In genomic region chr11:78318321-78318720, GRCh38 we compare ENCODE assay signal across 15 cellular contexts.
A peak's percentile ranks its signal among the peaks of the same experiment; 100 is the strongest.
DNase-seq lines count a peak whose midpoint lies in the region; ATAC-seq, FAIRE-seq and TF ChIP-seq lines count a peak whose summit lies in the region.
"Had no signal": no experiment of that assay in that cellular context is flagged by ENCODE, and none has a peak within 500 bp of the region (broad histone marks: within the 10 kb centered on the region; RNA-seq: fewer than 3 reads in every experiment).

No MANE protein-coding gene starts in this region.

- TF ChIP-seq CTCF in endothelial cell of umbilical vein (IDR thresholded peaks at IDR 0.05; ENCODE audit: extremely low read depth in 1 of 2, insufficient read depth in 1 of 2, low read depth in 1 of 2, low read length in 2 of 2), result no peak

- peak; percentile 25 for TF ChIP-seq POLR2A in endothelial cell of umbilical vein (IDR thresholded peaks at IDR 0.05; ENCODE audit: low read depth, low read length)

- FAIRE-seq in endothelial cell of umbilical vein (lab: Jason Lieb, UNC), result peak; percentile 70
- FAIRE-seq: astrocyte had no signal

- CTCF ChIA-PET in endothelial cell of umbilical vein (lab: Charles Lee), result interaction anchor here (1.4 to 2.3 kb wide), 2 partner anchors 90 to 246 kb away, joined by 5 to 12 read pairs; no protein-coding TSS in a partner anchor

- peak; percentile 17 for DNase-seq in AG08395 (ENCODE audit: low spot score)
- peak in 1 of 2 experiments; percentile 5 for DNase-seq in SJCRH30
- peak; percentile 80 for DNase-seq in endothelial cell of umbilical vein (ENCODE audit: low read depth, low spot score)
- DNase-seq in neuronal stem cell (ENCODE audit: low spot score), result no peak
- DNase-seq in cerebellum (ENCODE audit: low spot score), result no peak
- no peak for DNase-seq in NCI-H446 (lab: John Stamatoyannopoulos, UW)
- DNase-seq: activated CD4-positive, alpha-beta T cell treated with anti-CD3 and anti-CD28 coated beads for 36 hours; effector memory CD8-positive, alpha-beta T cell; H7; left colon; NCI-H2107 had no signal

- no peak overlapping the region for H4K8ac ChIP-seq in neuronal stem cell (ENCODE audit: low read depth, low read length)

- H3K23ac ChIP-seq in neuronal stem cell (ENCODE audit: low read depth, low read length, poor library complexity), result no peak overlapping the region

- H3K4me2 ChIP-seq in endothelial cell of umbilical vein (ENCODE audit: insufficient read depth, low read length) (peak overlapping the region; percentile 4), neuronal stem cell (ENCODE audit: insufficient read depth, low read length, poor library complexity, severe bottlenecking) (no peak overlapping the region)

- intact Hi-C loops in endothelial cell of umbilical vein (cut with micrococcal nuclease), result no loop called here

- no peak overlapping the region for H2BK12ac ChIP-seq in neuronal stem cell (ENCODE audit: low read length)

- POLR2A ChIA-PET in endothelial cell of umbilical vein (lab: Charles Lee), result no interaction called here

- no peaks in the 10 kb centered on the region for H3K79me1 ChIP-seq in neuronal stem cell (ENCODE audit: low read depth, low read length)

- no peak for ATAC-seq in HG02678 (IDR thresholded peaks at IDR 0.05; ENCODE audit: unreplicated experiment)
- no peak for ATAC-seq in GM18498 (IDR thresholded peaks at IDR 0.05; ENCODE audit: unreplicated experiment)
- ATAC-seq: activated CD4-positive, alpha-beta T cell treated with anti-CD3 and anti-CD28 coated beads for 36 hours; effector memory CD8-positive, alpha-beta T cell; left colon had no signal

- H3K4me3 ChIP-seq in SJCRH30 (peak overlapping the region; percentile 36), endothelial cell of umbilical vein (replicated peaks in 1 of 3; ENCODE audit: insufficient read depth in 1 of 3, low read depth in 1 of 3, low read length in 3 of 3) (no peak overlapping the region), neuronal stem cell (ENCODE audit: low read length in 2 of 2) (no peak overlapping the region)
- H3K4me3 ChIP-seq: ovary had no signal

- no peak overlapping the region for H2BK120ac ChIP-seq in neuronal stem cell (ENCODE audit: low read depth, low read length)

- no peaks in the 10 kb centered on the region for H4K20me1 ChIP-seq in endothelial cell of umbilical vein (replicated peaks; ENCODE audit: control insufficient read depth, extremely low read depth, insufficient read depth, low read length)

- no peak overlapping the region for H4K91ac ChIP-seq in neuronal stem cell (ENCODE audit: low read depth, low read length, poor library complexity)

- WGBS in neuronal stem cell (ENCODE audit: extremely low coverage in 2 of 2, insufficient read length in 2 of 2, insufficient replicate concordance in 1 of 2), 2 donors, result no CpG with 5 or more reads among the region's 5 CpGs

- no peak overlapping the region for H2BK15ac ChIP-seq in neuronal stem cell (ENCODE audit: low read length)

- H2AFZ ChIP-seq in endothelial cell of umbilical vein (ENCODE audit: low read depth, low read length), result no peak overlapping the region
- peak overlapping the region; percentile 58 for H2AFZ ChIP-seq in neuronal stem cell (ENCODE audit: low read length)

- no TSS peak for BruUV-seq in endothelial cell of umbilical vein (replicated peaks; lab: Mats Ljungman, UMichigan)

- no peak overlapping the region for H2AK5ac ChIP-seq in neuronal stem cell (ENCODE audit: low read depth, low read length)

- H3K79me2 ChIP-seq in endothelial cell of umbilical vein (ENCODE audit: control insufficient read depth, insufficient read depth, low read length), result peaks cover 45% of the 10 kb centered on the region

- H3K4me1 ChIP-seq in SJCRH30 (peaks cover 8% of the 10 kb centered on the region; the same call in 1 of the 2 replicates), endothelial cell of umbilical vein (ENCODE audit: control insufficient read depth, extremely low read depth, insufficient read depth, low read length) (peaks cover 22% of the 10 kb centered on the region), neuronal stem cell (ENCODE audit: control insufficient read depth in 2 of 2, insufficient read depth in 1 of 2, low read depth in 1 of 2, low read length in 2 of 2) (peaks cover 11 to 16% of the 10 kb centered on the region in 2 donors)

- H3K14ac ChIP-seq in neuronal stem cell (ENCODE audit: low read length), result no peak overlapping the region

- H3K9me1 ChIP-seq in endothelial cell of umbilical vein (replicated peaks; ENCODE audit: control insufficient read depth, extremely low read depth, insufficient read depth, low read length), result no peaks in the 10 kb centered on the region

- H3K36me3 ChIP-seq in SJCRH30 (no peaks in the 10 kb centered on the region), endothelial cell of umbilical vein (ENCODE audit: control insufficient read depth in 2 of 2, extremely low read depth in 1 of 2, insufficient read depth in 2 of 2, low read length in 2 of 2) (no peaks in the 10 kb centered on the region), neuronal stem cell (replicated peaks in 1 of 2; ENCODE audit: control insufficient read depth in 2 of 2, insufficient read depth in 2 of 2, low read length in 2 of 2) (no peaks in the 10 kb centered on the region)
- H3K36me3 ChIP-seq: ovary had no signal

- H3K27me3 ChIP-seq in SJCRH30, result no peaks in the 10 kb centered on the region
- H3K27me3 ChIP-seq in endothelial cell of umbilical vein (ENCODE audit: control insufficient read depth in 2 of 2, insufficient read depth in 2 of 2, low read length in 2 of 2), result no peaks in the 10 kb centered on the region
- no peaks in the 10 kb centered on the region for H3K27me3 ChIP-seq in neuronal stem cell (ENCODE audit: control insufficient read depth in 3 of 3, insufficient read depth in 3 of 3, low read depth in 1 of 3, low read length in 3 of 3)
- H3K27me3 ChIP-seq: ovary had no signal

- no peak overlapping the region for H3K9ac ChIP-seq in endothelial cell of umbilical vein (replicated peaks; ENCODE audit: extremely low read depth, insufficient read depth, low read length)
- no peak overlapping the region for H3K9ac ChIP-seq in neuronal stem cell (ENCODE audit: low read depth, low read length, poor library complexity)

- no peak overlapping the region for H3K18ac ChIP-seq in neuronal stem cell (ENCODE audit: low read length)

- no peaks in the 10 kb centered on the region for H3K9me3 ChIP-seq in SJCRH30 (replicated peaks)
- H3K9me3 ChIP-seq in endothelial cell of umbilical vein (replicated peaks; ENCODE audit: control insufficient read depth, insufficient read depth, low read length), result no peaks in the 10 kb centered on the region
- peaks cover 0 to 6% of the 10 kb centered on the region in 2 donors for H3K9me3 ChIP-seq in neuronal stem cell (replicated peaks in 1 of 2; ENCODE audit: control insufficient read depth in 2 of 2, insufficient read depth in 1 of 2, low read depth in 1 of 2, low read length in 2 of 2)
- H3K9me3 ChIP-seq: ovary had no signal

- no peak overlapping the region for H2BK5ac ChIP-seq in neuronal stem cell (ENCODE audit: low read length)

- no peak overlapping the region for H3K4ac ChIP-seq in neuronal stem cell (ENCODE audit: low read length)

- dilution Hi-C loops in endothelial cell of umbilical vein (cut with MboI; ENCODE audit: extremely low pct_ligation_motif_present, low sequenced_read_pairs), result no loop called here

- peak overlapping the region; percentile 52 for H3K27ac ChIP-seq in SJCRH30
- no peak overlapping the region for H3K27ac ChIP-seq in endothelial cell of umbilical vein (ENCODE audit: insufficient read depth, low read depth, low read length)
- H3K27ac ChIP-seq in neuronal stem cell (replicated peaks; ENCODE audit: low read length), result peak overlapping the region; percentile 68

TF ChIP-seq in endothelial cell of umbilical vein, 7 proteins besides CTCF, POLR2A, EP300 and RAD21:
- TF ChIP-seq MYC (IDR thresholded peaks at IDR 0.05; ENCODE audit: low read depth, low read length), result no peak
- no peak for TF ChIP-seq MAX (IDR thresholded peaks at IDR 0.05; ENCODE audit: insufficient read depth, insufficient read length)
- TF ChIP-seq EZH2 (IDR thresholded peaks at IDR 0.05; ENCODE audit: borderline replicate concordance, low read depth, low read length, severe bottlenecking), result no peak
- no peak for TF ChIP-seq POLR2AphosphoS5 (IDR thresholded peaks at IDR 0.05; ENCODE audit: insufficient read depth, low read depth, low read length)
- TF ChIP-seq FOS (IDR thresholded peaks at IDR 0.05; ENCODE audit: borderline replicate concordance, insufficient read depth, low read length), result no peak
- no peak for TF ChIP-seq JUN (IDR thresholded peaks at IDR 0.05; ENCODE audit: borderline replicate concordance, insufficient read depth, insufficient read length, low read depth)
- TF ChIP-seq GATA2 (IDR thresholded peaks at IDR 0.05; ENCODE audit: insufficient read depth, insufficient read length, low read depth, low read length), result no peak

Comparison
In these comparisons a context has a peak if more than half of its experiments do, and no peak if none do; other contexts are left out.
1. DNase-seq: peak in AG08395 (single experiment) and endothelial cell of umbilical vein (single experiment); none in neuronal stem cell (single experiment), cerebellum (single experiment) and NCI-H446 (0 of 2).